ENCODE assay signal across 21 cellular contexts in genomic region chr11:24289301-24289700, GRCh38.
"Had no signal": no experiment of that assay in that cellular context is flagged by ENCODE, and none has a peak within 500 bp of the region (broad histone marks: within the 10 kb centered on the region; RNA-seq: fewer than 3 reads in every experiment).

No MANE protein-coding gene starts in this region.

- H3K36me3 ChIP-seq: SJSA1 had no signal

- H3K27me3 ChIP-seq: SJSA1 had no signal

- DNase-seq: KBM-7, MV-4-11, NCI-H1048, NCI-H1105, NCI-H1417, NCI-H1436 treated with DMSO at 0.1 percent for 48 hours, NCI-H1694 treated with DMSO at 0.1 percent for 48 hours, NCI-H1930, NCI-H2081, NCI-H2107, NCI-H2227 treated with DMSO at 0.1 percent for 48 hours, NCI-H446, NCI-H510A, NCI-H524 treated with DMSO at 0.1 percent for 48 hours, NCI-H69, NCI-H774, Right ventricle myocardium superior, RPMI8226, SIG-M5 had no signal

- H3K4me1 ChIP-seq: SJSA1 had no signal

- H3K9me3 ChIP-seq: SJSA1 had no signal

- H3K4me3 ChIP-seq: SJSA1, SK-N-MC had no signal
